8 cellular contexts compared by ENCODE assay signal in genomic region chr10:93481213-93481930, GRCh38. TPM values are rescaled to one million over a fixed set of nuclear protein-coding genes. Genes with fewer than 3 reads are reported as not detected.
DNase-seq lines count a peak whose midpoint lies in the region; ATAC-seq and TF ChIP-seq lines count a peak whose summit lies in the region.

No MANE protein-coding gene starts in this region.

- peak overlapping the region; percentile 64 to 80 (median 72) for H3K27ac ChIP-seq in gastrocnemius medialis

- H3K36me3 ChIP-seq in HAP-1 (replicated peaks) (no peaks in the 10 kb centered on the region), gastrocnemius medialis (no peaks in the 10 kb centered on the region)

- peaks cover 22% of the 10 kb centered on the region for H3K4me1 ChIP-seq in HAP-1
- peaks cover 0 to 9% of the 10 kb centered on the region in 2 donors for H3K4me1 ChIP-seq in gastrocnemius medialis

- peaks cover 6% of the 10 kb centered on the region for H3K36me3 Mint-ChIP-seq in activated T-helper 2 cell treated with anti-CD3 and anti-CD28 coated beads, Interferon-gamma antibody, Interleukin-2, Interleukin-4, amounts not matched to agents 10 μg/mL and 5 μg/mL and 100 μg/mL, durations not matched to agents 14 hours and 24 hours and 36 hours (ENCODE audit: low read depth)

- no peaks in the 10 kb centered on the region for H3K9me3 Mint-ChIP-seq in activated T-helper 2 cell treated with anti-CD3 and anti-CD28 coated beads, Interferon-gamma antibody, Interleukin-2, Interleukin-4, amounts not matched to agents 10 μg/mL and 5 μg/mL and 100 μg/mL, durations not matched to agents 14 hours and 24 hours and 36 hours

- peak overlapping the region; percentile 93 for H3K27ac Mint-ChIP-seq in activated T-helper 2 cell treated with anti-CD3 and anti-CD28 coated beads, Interferon-gamma antibody, Interleukin-2, Interleukin-4, amounts not matched to agents 10 μg/mL and 5 μg/mL and 100 μg/mL, durations not matched to agents 14 hours and 24 hours and 36 hours

- no peaks in the 10 kb centered on the region for H3K27me3 Mint-ChIP-seq in activated T-helper 2 cell treated with anti-CD3 and anti-CD28 coated beads, Interferon-gamma antibody, Interleukin-2, Interleukin-4, amounts not matched to agents 10 μg/mL and 5 μg/mL and 100 μg/mL, durations not matched to agents 14 hours and 24 hours and 36 hours (ENCODE audit: low read depth)

- in situ Hi-C loops in HAP-1 (cut with MboI; ENCODE audit: low sequenced_read_pairs) (loop anchor here (5.0 to 25.0 kb wide), 3 partner anchors 114 to 594 kb away; no protein-coding TSS in a partner anchor), gastrocnemius medialis (cut with MboI; ENCODE audit: low sequenced_read_pairs in 4 of 4) (loop anchor here (5.0 kb wide), 2 partner anchors 99 to 104 kb away; no protein-coding TSS in a partner anchor)

- H3K4me3 Mint-ChIP-seq in activated T-helper 2 cell treated with anti-CD3 and anti-CD28 coated beads, Interferon-gamma antibody, Interleukin-2, Interleukin-4, amounts not matched to agents 10 μg/mL and 5 μg/mL and 100 μg/mL, durations not matched to agents 14 hours and 24 hours and 36 hours (ENCODE audit: low read depth) = peak overlapping the region; percentile 91

- peak overlapping the region; percentile 38 for H3K4me3 ChIP-seq in HAP-1
- peak overlapping the region; percentile 63 to 92 (median 65) for H3K4me3 ChIP-seq in gastrocnemius medialis

- no peak for TF ChIP-seq POLR2A in gastrocnemius medialis (IDR thresholded peaks at IDR 0.05)

- intact Hi-C loops in activated T-helper 2 cell treated with anti-CD3 and anti-CD28 coated beads, Interferon-gamma antibody, Interleukin-2, Interleukin-4, amounts not matched to agents 10 μg/mL and 5 μg/mL and 100 μg/mL, durations not matched to agents 14 hours and 24 hours and 36 hours (cut with micrococcal nuclease) = loop anchor here (5.0 kb wide), 1 partner anchor 124 kb away; no protein-coding TSS in a partner anchor
- intact Hi-C loops in left ventricle myocardium superior (cut with micrococcal nuclease) = no loop called here
- intact Hi-C loops in gastrocnemius medialis (cut with DNase I; ENCODE audit: low total_unique reads) = loop anchor here (5.0 kb wide), 1 partner anchor 44 kb away; no protein-coding TSS in a partner anchor

- DNase-seq in HAP-1 (ENCODE audit: low spot score in 2 of 2) (no peak), left ventricle myocardium superior (no peak), gastrocnemius medialis (no peak), UCSD-AML1 (lab: John Stamatoyannopoulos, UW; ENCODE audit: unreplicated experiment) (no peak), NCI-H1930 (lab: John Stamatoyannopoulos, UW) (no peak), NK-92 (lab: John Stamatoyannopoulos, UW; ENCODE audit: unreplicated experiment) (no peak)
- DNase-seq in activated T-helper 2 cell treated with anti-CD3 and anti-CD28 coated beads, Interferon-gamma antibody, Interleukin-2, Interleukin-4, amounts not matched to agents 10 μg/mL and 5 μg/mL and 100 μg/mL, durations not matched to agents 14 hours and 24 hours and 36 hours (ENCODE audit: low spot score) = no peak
- no peak for DNase-seq in stimulated activated CD4-positive, alpha-beta T cell treated with anti-CD3 and anti-CD28 coated beads, Interleukin-4, amount 100 ng/mL, for 1 hour

- no peak for TF ChIP-seq CTCF in gastrocnemius medialis (IDR thresholded peaks at IDR 0.05 in 4 of 5, conservative IDR thresholded peaks at IDR 0.05 in 1 of 5)

- no peaks in the 10 kb centered on the region for H3K27me3 ChIP-seq in HAP-1 (ENCODE audit: low read depth)
- peaks cover 0 to 14% (median 0%) of the 10 kb centered on the region in 3 donors for H3K27me3 ChIP-seq in gastrocnemius medialis

- ATAC-seq in left ventricle myocardium superior (peak; percentile 12), gastrocnemius medialis (no peak)

- H3K9me3 ChIP-seq in HAP-1 (no peaks in the 10 kb centered on the region), gastrocnemius medialis (no peaks in the 10 kb centered on the region)

- peaks cover 27% of the 10 kb centered on the region for H3K4me1 Mint-ChIP-seq in activated T-helper 2 cell treated with anti-CD3 and anti-CD28 coated beads, Interferon-gamma antibody, Interleukin-2, Interleukin-4, amounts not matched to agents 10 μg/mL and 5 μg/mL and 100 μg/mL, durations not matched to agents 14 hours and 24 hours and 36 hours (ENCODE audit: low read depth)

RNA-seq across cellular contexts. Expression of gene MYOF, which starts 0.8 kb away (rescaled TPM):
- total RNA-seq in activated T-helper 2 cell treated with anti-CD3 and anti-CD28 coated beads, Interferon-gamma antibody, Interleukin-2, Interleukin-4, amounts not matched to agents 10 μg/mL and 5 μg/mL and 100 μg/mL, durations not matched to agents 14 hours and 24 hours and 36 hours = 32.5 and 33.2 TPM in 2 replicates
- total RNA-seq in left ventricle myocardium superior (21.0 TPM), gastrocnemius medialis (10 to 100 TPM in 1 of 4 donors, 1 to 10 TPM in 3; 4.1 to 10.3 (median 6.3) TPM)

RNA-seq across cellular contexts. Expression of gene CEP55, which starts 15.0 kb away (rescaled TPM):
- total RNA-seq in activated T-helper 2 cell treated with anti-CD3 and anti-CD28 coated beads, Interferon-gamma antibody, Interleukin-2, Interleukin-4, amounts not matched to agents 10 μg/mL and 5 μg/mL and 100 μg/mL, durations not matched to agents 14 hours and 24 hours and 36 hours = 72.6 and 76.1 TPM in 2 replicates
- total RNA-seq in left ventricle myocardium superior (0.40 TPM), gastrocnemius medialis (under 1 TPM; 0.32 to 0.62 (median 0.37) TPM)

Comparison
In these comparisons a context has a peak if more than half of its experiments do, and no peak if none do; other contexts are left out.
1. RNA of gene CEP55, which starts 15.0 kb away (total RNA-seq): 72.6 to 76.1 TPM in activated T-helper 2 cell treated with anti-CD3 and anti-CD28 coated beads, Interferon-gamma antibody, Interleukin-2, Interleukin-4, amounts not matched to agents 10 μg/mL and 5 μg/mL and 100 μg/mL, durations not matched to agents 14 hours and 24 hours and 36 hours; 0.32 to 0.62 TPM in gastrocnemius medialis and 0.40 TPM in left ventricle myocardium superior (single experiment); every median in the first group is over 10 times any median in the second.